Comparison of ENCODE assay signal across 7 cellular contexts in genomic region chr4:83114576-83114975, GRCh38. TPM values are rescaled to one million over a fixed set of nuclear protein-coding genes. Genes with fewer than 3 reads are reported as not detected.
A peak's percentile ranks its signal among the peaks of the same experiment; 100 is the strongest.
DNase-seq lines count a peak whose midpoint lies in the region; ATAC-seq and TF ChIP-seq lines count a peak whose summit lies in the region.

PLAC8 (minus strand) TSS chr4:83114729; CDS start chr4:83107921, 6,808 bp downstream.

- H3K4me3 ChIP-seq in neutrophil (ENCODE audit: low read depth in 1 of 2, low read length in 1 of 2): peak within 1 kb of the TSS; percentile 33 to 73
- H3K4me3 ChIP-seq in testis: no peak within 1 kb of the TSS

- intact Hi-C loops in testis (cut with DNase I; ENCODE audit: low total_unique reads): no loop called here

- no peaks in the 10 kb centered on the region for H3K27me3 ChIP-seq in neutrophil
- no peaks in the 10 kb centered on the region for H3K27me3 ChIP-seq in testis

- H3K27ac Mint-ChIP-seq in activated naive CD8-positive, alpha-beta T cell treated with anti-CD3 and anti-CD28 coated beads for 36 hours: peak within 1 kb of the TSS; percentile 98

- WGBS in testis, 2 donors: 67 to 69% methylated on average over 5 of the region's 5 CpGs

- peaks cover 17% of the 10 kb centered on the region for H3K36me3 Mint-ChIP-seq in activated naive CD8-positive, alpha-beta T cell treated with anti-CD3 and anti-CD28 coated beads for 36 hours

- no peaks in the 10 kb centered on the region for H3K9me3 ChIP-seq in neutrophil
- no peaks in the 10 kb centered on the region for H3K9me3 ChIP-seq in testis

- H3K4me1 Mint-ChIP-seq in activated naive CD8-positive, alpha-beta T cell treated with anti-CD3 and anti-CD28 coated beads for 36 hours: peaks cover 31% of the 10 kb centered on the region

- ATAC-seq in GM18520 (IDR thresholded peaks at IDR 0.05; ENCODE audit: unreplicated experiment) (peak; percentile 38), HG02571 (IDR thresholded peaks at IDR 0.05; ENCODE audit: unreplicated experiment) (peak; percentile 32)

- H3K4me1 ChIP-seq in neutrophil (ENCODE audit: control insufficient read depth in 1 of 2, insufficient read depth in 1 of 2, low read depth in 1 of 2, low read length in 1 of 2) (peaks cover 85 to 94% of the 10 kb centered on the region in 2 experiments), testis (peaks cover 2% of the 10 kb centered on the region)

- DNase-seq in NCI-H1092 treated with DMSO at 0.1 percent for 48 hours (lab: John Stamatoyannopoulos, UW): peak; percentile 27
- peak; percentile 36 for DNase-seq in activated naive CD8-positive, alpha-beta T cell treated with anti-CD3 and anti-CD28 coated beads for 36 hours
- no peak for DNase-seq in testis
- no peak for DNase-seq in AG20443 (ENCODE audit: low spot score)

- H3K27ac ChIP-seq in neutrophil: peak within 1 kb of the TSS; percentile 91
- H3K27ac ChIP-seq in testis: no peak within 1 kb of the TSS

- H3K4me3 Mint-ChIP-seq in activated naive CD8-positive, alpha-beta T cell treated with anti-CD3 and anti-CD28 coated beads for 36 hours: peak within 1 kb of the TSS; percentile 88

- TF ChIP-seq POLR2A in testis (IDR thresholded peaks at IDR 0.05): no peak

- no peaks in the 10 kb centered on the region for H3K9me3 Mint-ChIP-seq in activated naive CD8-positive, alpha-beta T cell treated with anti-CD3 and anti-CD28 coated beads for 36 hours

- H3K36me3 ChIP-seq in neutrophil: no peaks in the 10 kb centered on the region
- H3K36me3 ChIP-seq in testis (ENCODE audit: low read depth, missing control alignments): no peaks in the 10 kb centered on the region

- no peaks in the 10 kb centered on the region for H3K27me3 Mint-ChIP-seq in activated naive CD8-positive, alpha-beta T cell treated with anti-CD3 and anti-CD28 coated beads for 36 hours

- TF ChIP-seq CTCF in neutrophil (IDR thresholded peaks at IDR 0.05) (no peak), testis (IDR thresholded peaks at IDR 0.05) (no peak)

RNA-seq across cellular contexts. Expression of gene PLAC8, which starts in this region (rescaled TPM):
- 100 to 1,000 TPM; 132 to 140 TPM for total RNA-seq in activated naive CD8-positive, alpha-beta T cell treated with anti-CD3 and anti-CD28 coated beads for 36 hours
- total RNA-seq in testis: 1 to 10 TPM in 1 of 2 donors, under 1 TPM in 1; 0.55 to 1.3 TPM
- 2.0 TPM for polyA plus RNA-seq in testis (ENCODE audit: insufficient read depth, low read depth, low replicate concordance)

Comparison
In these comparisons a context has a peak if more than half of its experiments do, and no peak if none do; other contexts are left out.
1. RNA of gene PLAC8 (total RNA-seq): 132 to 140 TPM in activated naive CD8-positive, alpha-beta T cell treated with anti-CD3 and anti-CD28 coated beads for 36 hours; 0.55 to 1.3 TPM in testis; every median in the first group is over 10 times any median in the second.
2. DNase-seq: peak in NCI-H1092 treated with DMSO at 0.1 percent for 48 hours (single experiment) and activated naive CD8-positive, alpha-beta T cell treated with anti-CD3 and anti-CD28 coated beads for 36 hours (single experiment); none in testis (single experiment) and AG20443 (single experiment).
3. H3K4me3 ChIP-seq: peak in neutrophil (2 of 2); none in testis (0 of 2).